ENCODE assay signal across 12 cellular contexts in genomic region chr16:23837553-23838308, GRCh38. TPM values are rescaled to one million over a fixed set of nuclear protein-coding genes. Genes with fewer than 3 reads are reported as not detected.
DNase-seq lines count a peak whose midpoint lies in the region; ATAC-seq, FAIRE-seq and TF ChIP-seq lines count a peak whose summit lies in the region.
"Had no signal": no experiment of that assay in that cellular context is flagged by ENCODE, and none has a peak within 500 bp of the region (broad histone marks: within the 10 kb centered on the region; RNA-seq: fewer than 3 reads in every experiment).

No MANE protein-coding gene starts in this region.

- no peaks in the 10 kb centered on the region for H3K9me3 ChIP-seq in left ventricle myocardium inferior (replicated peaks)
- H3K9me3 ChIP-seq in right cardiac atrium (ENCODE audit: control insufficient read depth, low read length), result no peaks in the 10 kb centered on the region

- H3K36me3 Mint-ChIP-seq in activated B cell treated with CpG ODN at 0.5 μM for 24 hours (ENCODE audit: low read depth), result peaks cover 32% of the 10 kb centered on the region
- no peaks in the 10 kb centered on the region for H3K36me3 Mint-ChIP-seq in type B pancreatic cell

- CTCF ChIA-PET in activated B cell treated with CpG ODN at 0.5 μM for 24 hours (lab: Charles Lee), result interaction anchor here (0.6 to 1.9 kb wide), 8 partner anchors 16 to 173 kb away, joined by 3 to 11 read pairs (median 4); no protein-coding TSS in a partner anchor

- H3K4me1 ChIP-seq in left ventricle myocardium inferior (peaks cover 13% of the 10 kb centered on the region), right cardiac atrium (ENCODE audit: control insufficient read depth, insufficient read depth, low read length) (no peaks in the 10 kb centered on the region)

- H3K4me1 Mint-ChIP-seq in activated B cell treated with CpG ODN at 0.5 μM for 24 hours (peaks cover 61% of the 10 kb centered on the region), type B pancreatic cell (ENCODE audit: unreplicated experiment) (peaks cover 7% of the 10 kb centered on the region)

- H3K27me3 ChIP-seq in left ventricle myocardium inferior (ENCODE audit: low read depth), result peaks cover 97% of the 10 kb centered on the region
- peaks cover 4% of the 10 kb centered on the region for H3K27me3 ChIP-seq in right cardiac atrium (ENCODE audit: control insufficient read depth, insufficient read depth)

- H3K27me3 Mint-ChIP-seq in activated B cell treated with CpG ODN at 0.5 μM for 24 hours (no peaks in the 10 kb centered on the region), type B pancreatic cell (peaks cover 78% of the 10 kb centered on the region)

- no peak for TF ChIP-seq CTCF in left ventricle myocardium inferior (IDR thresholded peaks at IDR 0.05; ENCODE audit: borderline replicate concordance)
- TF ChIP-seq CTCF in activated B cell treated with CpG ODN at 0.5 μM for 24 hours (IDR thresholded peaks at IDR 0.05), result no peak
- no peak for TF ChIP-seq CTCF in type B pancreatic cell (conservative IDR thresholded peaks at IDR 0.05)
- TF ChIP-seq CTCF in D721Med (IDR thresholded peaks at IDR 0.05; ENCODE audit: insufficient read depth, missing control alignments), result no peak

- H3K9me3 Mint-ChIP-seq in activated B cell treated with CpG ODN at 0.5 μM for 24 hours, result no peaks in the 10 kb centered on the region
- H3K9me3 Mint-ChIP-seq in type B pancreatic cell, result no peaks in the 10 kb centered on the region

- peak overlapping the region; percentile 91 for H3K27ac Mint-ChIP-seq in activated B cell treated with CpG ODN at 0.5 μM for 24 hours
- no peak overlapping the region for H3K27ac Mint-ChIP-seq in type B pancreatic cell

- H3K27ac ChIP-seq in left ventricle myocardium inferior (replicated peaks), result no peak overlapping the region
- no peak overlapping the region for H3K27ac ChIP-seq in right cardiac atrium (ENCODE audit: low read length)

- no peaks in the 10 kb centered on the region for H3K36me3 ChIP-seq in left ventricle myocardium inferior

- H3K4me3 ChIP-seq in left ventricle myocardium inferior (peak overlapping the region; percentile 58), right cardiac atrium (ENCODE audit: low read length) (no peak overlapping the region)

- no peak for DNase-seq in left ventricle myocardium inferior
- no peak for DNase-seq in right cardiac atrium
- DNase-seq in activated B cell treated with CpG ODN at 0.5 μM for 24 hours, result no peak
- DNase-seq in left kidney (ENCODE audit: low read depth, low spot score), result peak; percentile 26
- DNase-seq in type B pancreatic cell (ENCODE audit: extremely low spot score, unreplicated experiment), result no peak
- DNase-seq in DMS53 treated with DMSO at 0.1 percent for 48 hours (lab: John Stamatoyannopoulos, UW; ENCODE audit: unreplicated experiment), result no peak
- no peak for DNase-seq in D721Med (ENCODE audit: insufficient read length, low spot score)
- DNase-seq in NCI-H1048 (lab: John Stamatoyannopoulos, UW), result no peak
- DNase-seq: NCI-H1092 treated with DMSO at 0.1 percent for 48 hours, SHP77 treated with DMSO at 0.1 percent for 48 hours had no signal

- WGBS in right cardiac atrium, result 31% methylated on average over 16 of the region's 16 CpGs

- POLR2A ChIA-PET in activated B cell treated with CpG ODN at 0.5 μM for 24 hours (lab: Charles Lee), result interaction anchor here (0.5 to 2.0 kb wide), 9 partner anchors 8 to 198 kb away, joined by 3 to 15 read pairs (median 3); no protein-coding TSS in a partner anchor

- intact Hi-C loops in left ventricle myocardium inferior (cut with micrococcal nuclease), result no loop called here
- intact Hi-C loops in right cardiac atrium (cut with DNase I), result no loop called here
- intact Hi-C loops in activated B cell treated with CpG ODN at 0.5 μM for 24 hours (cut with micrococcal nuclease), result loop anchor here (1.0 kb wide), 2 partner anchors 11 to 199 kb away; no protein-coding TSS in a partner anchor

- no peak for ATAC-seq in right cardiac atrium
- ATAC-seq in activated B cell treated with CpG ODN at 0.5 μM for 24 hours (ENCODE audit: low read depth), result no peak

- FAIRE-seq in D721Med (lab: Jason Lieb, UNC), result no peak
- FAIRE-seq: keratinocyte had no signal

- H3K4me3 Mint-ChIP-seq in activated B cell treated with CpG ODN at 0.5 μM for 24 hours, result peak overlapping the region; percentile 98
- H3K4me3 Mint-ChIP-seq in type B pancreatic cell, result peak overlapping the region; percentile 85

RNA-seq across cellular contexts. Expression of gene PRKCB, which starts 1.9 kb away (rescaled TPM):
- total RNA-seq in left ventricle myocardium inferior (1.6 TPM), right cardiac atrium (1 to 10 TPM; 2.8 to 4.1 (median 3.7) TPM), activated B cell treated with CpG ODN at 0.5 μM for 24 hours (122 and 146 TPM in 2 replicates), type B pancreatic cell (ENCODE audit: low replicate concordance) (0.95 and 10.2 TPM in 2 replicates)
- 0.41 TPM for polyA plus RNA-seq in right cardiac atrium
- polyA plus RNA-seq: BJ had no signal

Comparison
In these comparisons a context has a peak if more than half of its experiments do, and no peak if none do; other contexts are left out.
1. RNA of gene PRKCB, which starts 1.9 kb away (total RNA-seq): 122 to 146 TPM in activated B cell treated with CpG ODN at 0.5 μM for 24 hours; 0.95 to 10.2 TPM in type B pancreatic cell, 2.8 to 4.1 TPM in right cardiac atrium and 1.6 TPM in left ventricle myocardium inferior (single experiment); every median in the first group is over 10 times any median in the second.